Comparison of ENCODE assay signal across 23 cellular contexts in the genomic region with DNA sequence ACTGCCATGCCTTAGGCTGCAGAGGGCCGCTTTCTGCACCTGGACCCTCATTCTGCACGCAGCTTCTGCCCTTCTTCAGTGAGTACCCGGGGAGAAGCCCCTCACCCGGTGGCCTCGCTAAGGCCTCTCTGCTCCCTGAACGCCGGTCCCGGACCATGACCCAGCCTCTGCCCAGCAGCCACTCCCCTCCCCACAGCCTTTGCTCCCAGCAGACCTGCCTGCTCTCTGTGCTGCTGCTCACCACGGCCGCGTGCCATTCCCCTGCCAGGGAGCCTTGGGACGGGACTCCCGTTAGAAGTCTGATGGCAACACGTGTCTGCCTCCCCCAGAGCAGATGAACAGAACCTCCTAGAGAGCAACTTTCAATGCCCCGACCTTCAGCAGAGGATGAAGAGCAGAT.
"Had no signal": no experiment of that assay in that cellular context is flagged by ENCODE, and none has a peak within 500 bp of the region (broad histone marks: within the 10 kb centered on the region; RNA-seq: fewer than 3 reads in every experiment).

No MANE protein-coding gene starts in this region.

- H3K4me2 ChIP-seq: SK-N-SH had no signal

- H3K27ac ChIP-seq: HL-60 had no signal

- H3K9me3 ChIP-seq: SK-N-SH had no signal

- FAIRE-seq: HTR-8/SVneo, RCC 7860 had no signal

- DNase-seq: KBM-7, MV-4-11, NCI-H1048, NCI-H1105, NCI-H1417, NCI-H1436 treated with DMSO at 0.1 percent for 48 hours, NCI-H1694, NCI-H1930, NCI-H2081, NCI-H2107, NCI-H226, NCI-H446, NCI-H510A, NCI-H524 treated with DMSO at 0.1 percent for 48 hours, NCI-H69, NCI-H774, RPMI8226, SHP77, SK-N-SH, SW 1271 had no signal

- H3K9ac ChIP-seq: SK-N-SH had no signal
